ENCODE assay signal across 1 cellular context in genomic region chr10:113007343-113007771, GRCh38.
A peak's percentile ranks its signal among the peaks of the same experiment; 100 is the strongest.
TF ChIP-seq lines count a peak whose summit lies in the region.

No MANE protein-coding gene starts in this region.

TF ChIP-seq in HepG2, 621 proteins besides CTCF, POLR2A, EP300 and RAD21 (continued from another document and continues in another):
- TF ChIP-seq HMGXB3 (CRISPR knock-in tag; IDR thresholded peaks at IDR 0.05; ENCODE audit: borderline replicate concordance) (peak; percentile 73), GATAD2A (CRISPR knock-in tag; IDR thresholded peaks at IDR 0.05) (peak; percentile 89), ZNF589 (CRISPR knock-in tag; conservative IDR thresholded peaks at IDR 0.05) (no peak; the same call in 1 of the 2 replicates), ZKSCAN8 (CRISPR knock-in tag; IDR thresholded peaks at IDR 0.05; ENCODE audit: borderline replicate concordance) (peak; percentile 55; the same call in 1 of the 2 replicates), HNF4G (IDR thresholded peaks at IDR 0.05; ENCODE audit: borderline replicate concordance, low read depth, low read length) (peak; percentile 72; the same call in 1 of the 2 replicates), HNF4G (CRISPR knock-in tag; IDR thresholded peaks at IDR 0.05; ENCODE audit: borderline replicate concordance, low read depth) (no peak; the same call in 1 of the 2 replicates), ZNF660 (CRISPR knock-in tag; IDR thresholded peaks at IDR 0.05; ENCODE audit: borderline replicate concordance, low read depth) (no peak), EHMT2 (IDR thresholded peaks at IDR 0.05; ENCODE audit: borderline replicate concordance, low read depth, low read length) (no peak; the same call in 1 of the 2 replicates), ZNF629 (CRISPR knock-in tag; conservative IDR thresholded peaks at IDR 0.05) (0 out of 2 replicates have a peak, but pooled peaks have one; percentile 36), ZNF609 (CRISPR knock-in tag; IDR thresholded peaks at IDR 0.05; ENCODE audit: borderline replicate concordance) (peak; percentile 93), ZNF530 (CRISPR knock-in tag; IDR thresholded peaks at IDR 0.05; ENCODE audit: low read depth) (no peak), ZFX (CRISPR knock-in tag; IDR thresholded peaks at IDR 0.05; ENCODE audit: low read depth) (0 out of 2 replicates have a peak, but pooled peaks have one; percentile 39), ZNF775 (CRISPR knock-in tag; IDR thresholded peaks at IDR 0.05; ENCODE audit: borderline replicate concordance) (no peak), RERE (CRISPR knock-in tag; IDR thresholded peaks at IDR 0.05; ENCODE audit: low read depth) (peak; percentile 86), DPF2 (CRISPR knock-in tag; IDR thresholded peaks at IDR 0.05; ENCODE audit: borderline replicate concordance, low read depth) (peak; percentile 80; the same call in 1 of the 2 replicates), TBX2 (CRISPR knock-in tag; IDR thresholded peaks at IDR 0.05; ENCODE audit: borderline replicate concordance) (peak; percentile 96), ZNF326 (CRISPR knock-in tag; IDR thresholded peaks at IDR 0.05; ENCODE audit: borderline replicate concordance) (no peak), PATZ1 (CRISPR knock-in tag; IDR thresholded peaks at IDR 0.05) (peak; percentile 57; the same call in 1 of the 2 replicates), ZBTB8A (CRISPR knock-in tag; IDR thresholded peaks at IDR 0.05; ENCODE audit: borderline replicate concordance, low read depth) (no peak), MAFG (CRISPR knock-in tag; IDR thresholded peaks at IDR 0.05) (no peak), FOXO1 (CRISPR knock-in tag; IDR thresholded peaks at IDR 0.05) (peak; percentile 89), RELA (CRISPR knock-in tag; IDR thresholded peaks at IDR 0.05) (peak; percentile 95; the same call in 1 of the 2 replicates), ADNP (CRISPR knock-in tag; IDR thresholded peaks at IDR 0.05) (no peak), SNRNP70 (IDR thresholded peaks at IDR 0.05; ENCODE audit: low read depth, low read length) (no peak), NAIF1 (CRISPR knock-in tag; IDR thresholded peaks at IDR 0.05; ENCODE audit: borderline replicate concordance) (0 out of 2 replicates have a peak, but pooled peaks have one; percentile 26), TEAD3 (CRISPR knock-in tag; optimal IDR thresholded peaks at IDR 0.05; ENCODE audit: borderline replicate concordance) (peak; percentile 66), TIGD3 (CRISPR knock-in tag; IDR thresholded peaks at IDR 0.05; ENCODE audit: borderline replicate concordance) (no peak), ZBTB7B (CRISPR knock-in tag; IDR thresholded peaks at IDR 0.05) (peak; percentile 31; the same call in 1 of the 2 replicates), GMEB2 (CRISPR knock-in tag; IDR thresholded peaks at IDR 0.05; ENCODE audit: low read depth) (no peak), ZNF564 (CRISPR knock-in tag; IDR thresholded peaks at IDR 0.05) (peak; percentile 59; the same call in 1 of the 2 replicates), IKZF4 (CRISPR knock-in tag; IDR thresholded peaks at IDR 0.05; ENCODE audit: borderline replicate concordance, low read depth, not compliant biosample characterization) (no peak), ZNF292 (CRISPR knock-in tag; IDR thresholded peaks at IDR 0.05; ENCODE audit: borderline replicate concordance, low read depth) (peak; percentile 54; the same call in 1 of the 2 replicates)
